1 cellular context compared by ENCODE assay signal in genomic region chr17:21095735-21096134, GRCh38.
TF ChIP-seq lines count a peak whose summit lies in the region.

No MANE protein-coding gene starts in this region.

TF ChIP-seq in H1, 55 proteins besides CTCF, POLR2A, EP300 and RAD21:
- TF ChIP-seq YY1 (IDR thresholded peaks at IDR 0.05; ENCODE audit: low read depth, low read length) = no peak
- no peak for TF ChIP-seq SP1 (IDR thresholded peaks at IDR 0.05; ENCODE audit: low read depth, low read length)
- TF ChIP-seq JUND (IDR thresholded peaks at IDR 0.05; ENCODE audit: low read length) = no peak
- no peak for TF ChIP-seq SIN3A (conservative IDR thresholded peaks at IDR 0.05 in 1 of 2, IDR thresholded peaks at IDR 0.05 in 1 of 2; ENCODE audit: low read depth in 1 of 2, low read length in 2 of 2)
- no peak for TF ChIP-seq SIRT6 (IDR thresholded peaks at IDR 0.05; ENCODE audit: low read length)
- TF ChIP-seq KDM5A (IDR thresholded peaks at IDR 0.05; ENCODE audit: low read length) = no peak
- TF ChIP-seq E2F6 (IDR thresholded peaks at IDR 0.05) = no peak
- TF ChIP-seq ATF2 (IDR thresholded peaks at IDR 0.05; ENCODE audit: low read length) = no peak
- no peak for TF ChIP-seq EZH2 (IDR thresholded peaks at IDR 0.05; ENCODE audit: low read depth, low read length, severe bottlenecking)
- no peak for TF ChIP-seq PHF8 (conservative IDR thresholded peaks at IDR 0.05; ENCODE audit: low read depth, low read length)
- TF ChIP-seq SP2 (IDR thresholded peaks at IDR 0.05; ENCODE audit: low read length) = no peak
- no peak for TF ChIP-seq GTF2F1 (IDR thresholded peaks at IDR 0.05; ENCODE audit: borderline replicate concordance, low read depth, low read length)
- TF ChIP-seq POLR2AphosphoS5 (IDR thresholded peaks at IDR 0.05; ENCODE audit: low read depth, low read length) = no peak
- no peak for TF ChIP-seq GABPA (IDR thresholded peaks at IDR 0.05; ENCODE audit: borderline replicate concordance, insufficient read depth, low read length)
- no peak for TF ChIP-seq ASH2L (IDR thresholded peaks at IDR 0.05; ENCODE audit: low read length)
- TF ChIP-seq TBP (IDR thresholded peaks at IDR 0.05; ENCODE audit: low read depth, low read length) = no peak
- TF ChIP-seq TCF12 (IDR thresholded peaks at IDR 0.05; ENCODE audit: low read depth, low read length) = no peak
- no peak for TF ChIP-seq POU5F1 (IDR thresholded peaks at IDR 0.05; ENCODE audit: low read depth, low read length)
- TF ChIP-seq RFX5 (IDR thresholded peaks at IDR 0.05; ENCODE audit: borderline replicate concordance, low read depth, low read length) = no peak
- TF ChIP-seq RXRA (IDR thresholded peaks at IDR 0.05; ENCODE audit: insufficient read depth, low read depth, low read length) = no peak
